20 cellular contexts compared by ENCODE assay signal in genomic region chr21:38315155-38315554, GRCh38. TPM values are rescaled to one million over a fixed set of nuclear protein-coding genes. Genes with fewer than 3 reads are reported as not detected.
A peak's percentile ranks its signal among the peaks of the same experiment; 100 is the strongest.
DNase-seq lines count a peak whose midpoint lies in the region; ATAC-seq, FAIRE-seq and TF ChIP-seq lines count a peak whose summit lies in the region.
"Had no signal": no experiment of that assay in that cellular context is flagged by ENCODE, and none has a peak within 500 bp of the region (broad histone marks: within the 10 kb centered on the region; RNA-seq: fewer than 3 reads in every experiment).

No MANE protein-coding gene starts in this region.

- H3K9ac ChIP-seq in astrocyte (ENCODE audit: low read length) (no peak overlapping the region), kidney (ENCODE audit: low read length in 2 of 2) (no peak overlapping the region)

- no peaks in the 10 kb centered on the region for H3K9me3 ChIP-seq in astrocyte (ENCODE audit: insufficient read depth, low read depth, low read length)
- no peaks in the 10 kb centered on the region for H3K9me3 ChIP-seq in kidney (ENCODE audit: control insufficient read depth in 1 of 2, low read length in 2 of 2)

- TF ChIP-seq CTCF in astrocyte (IDR thresholded peaks at IDR 0.05; ENCODE audit: insufficient read depth, low read depth, low read length): no peak
- no peak for TF ChIP-seq CTCF in kidney (IDR thresholded peaks at IDR 0.05; ENCODE audit: borderline replicate concordance, extremely low read depth, insufficient read depth)
- TF ChIP-seq CTCF in osteocyte (IDR thresholded peaks at IDR 0.05): no peak
- TF ChIP-seq CTCF in activated CD8-positive, alpha-beta T cell treated with anti-CD3 and anti-CD28 coated beads for 36 hours (IDR thresholded peaks at IDR 0.05): no peak

- H3K4me1 Mint-ChIP-seq in astrocyte (ENCODE audit: low read depth, unreplicated experiment) (peaks cover 31% of the 10 kb centered on the region), osteocyte (ENCODE audit: unreplicated experiment) (peaks cover 28% of the 10 kb centered on the region)
- no peaks in the 10 kb centered on the region for H3K4me1 Mint-ChIP-seq in activated CD8-positive, alpha-beta T cell treated with anti-CD3 and anti-CD28 coated beads for 36 hours (ENCODE audit: low read depth)

- no peak overlapping the region for H3K4me2 ChIP-seq in astrocyte (ENCODE audit: low read length)
- H3K4me2 ChIP-seq: PC-9 had no signal

- in situ Hi-C loops in ACHN (cut with HindIII; ENCODE audit: low pct_ligation_motif_present, low pct_unique_long_range_greater_than_20kb, low sequenced_read_pairs): no loop called here

- H3K79me2 ChIP-seq in astrocyte (ENCODE audit: insufficient read depth, low read length): no peaks in the 10 kb centered on the region

- no peaks in the 10 kb centered on the region for H3K27me3 Mint-ChIP-seq in astrocyte (ENCODE audit: low read depth, unreplicated experiment)
- H3K27me3 Mint-ChIP-seq in osteocyte (ENCODE audit: unreplicated experiment): no peaks in the 10 kb centered on the region
- H3K27me3 Mint-ChIP-seq in activated CD8-positive, alpha-beta T cell treated with anti-CD3 and anti-CD28 coated beads for 36 hours: no peaks in the 10 kb centered on the region

- H3K27ac Mint-ChIP-seq in astrocyte (ENCODE audit: unreplicated experiment): peak overlapping the region; percentile 16
- H3K27ac Mint-ChIP-seq in osteocyte (ENCODE audit: unreplicated experiment): peak overlapping the region; percentile 55
- H3K27ac Mint-ChIP-seq in activated CD8-positive, alpha-beta T cell treated with anti-CD3 and anti-CD28 coated beads for 36 hours: no peak overlapping the region

- H3K4me3 ChIP-seq in astrocyte (ENCODE audit: insufficient read depth, low read depth, low read length) (no peak overlapping the region), kidney (ENCODE audit: low read length in 2 of 2) (no peak overlapping the region)
- H3K4me3 ChIP-seq: PC-9 had no signal

- no peaks in the 10 kb centered on the region for H4K20me1 ChIP-seq in astrocyte (ENCODE audit: insufficient read depth, low read length)

- DNase-seq in ACHN: peak; percentile 81
- no peak for DNase-seq in astrocyte (ENCODE audit: low read depth)
- no peak for DNase-seq in kidney
- DNase-seq in osteocyte (ENCODE audit: extremely low spot score, unreplicated experiment): peak; percentile 69
- no peak for DNase-seq in D341Med (ENCODE audit: low spot score)
- no peak for DNase-seq in frontal cortex (ENCODE audit: low spot score in 2 of 2)
- no peak for DNase-seq in cerebellar nuclear complex (lab: John Stamatoyannopoulos, UW)
- no peak for DNase-seq in activated CD8-positive, alpha-beta T cell treated with anti-CD3 and anti-CD28 coated beads for 36 hours
- DNase-seq: 8988T, DMS53, KBM-7, NCI-H1092 treated with DMSO at 0.1 percent for 48 hours, NCI-H1694 treated with DMSO at 0.1 percent for 48 hours, NCI-H446 treated with DMSO at 0.1 percent for 48 hours, NCI-H774, PC-9 had no signal

- CTCF ChIA-PET in activated CD8-positive, alpha-beta T cell treated with anti-CD3 and anti-CD28 coated beads for 36 hours (lab: Charles Lee): no interaction called here

- H2AFZ ChIP-seq in astrocyte (ENCODE audit: low read depth, low read length): no peak overlapping the region
- H2AFZ ChIP-seq: PC-9 had no signal

- H3K27me3 ChIP-seq in astrocyte (ENCODE audit: insufficient read depth, low read length): no peaks in the 10 kb centered on the region

- no peak overlapping the region for H3K27ac ChIP-seq in astrocyte (ENCODE audit: low read depth, low read length)
- peak overlapping the region; percentile 14 to 43 for H3K27ac ChIP-seq in kidney (ENCODE audit: low read depth in 2 of 2, low read length in 2 of 2)
- H3K27ac ChIP-seq: C4-2B, HL-60, PC-9 had no signal

- intact Hi-C loops in kidney (cut with DNase I): no loop called here
- intact Hi-C loops in activated CD8-positive, alpha-beta T cell treated with anti-CD3 and anti-CD28 coated beads for 36 hours (cut with micrococcal nuclease): no loop called here

- ATAC-seq in activated CD8-positive, alpha-beta T cell treated with anti-CD3 and anti-CD28 coated beads for 36 hours: no peak
- ATAC-seq: Right ventricle myocardium inferior had no signal

- peaks cover 2% of the 10 kb centered on the region for H3K9me3 Mint-ChIP-seq in astrocyte (ENCODE audit: unreplicated experiment)
- H3K9me3 Mint-ChIP-seq in osteocyte (ENCODE audit: unreplicated experiment): no peaks in the 10 kb centered on the region
- H3K9me3 Mint-ChIP-seq in activated CD8-positive, alpha-beta T cell treated with anti-CD3 and anti-CD28 coated beads for 36 hours: no peaks in the 10 kb centered on the region

- H3K4me3 Mint-ChIP-seq in astrocyte (ENCODE audit: unreplicated experiment): no peak overlapping the region
- H3K4me3 Mint-ChIP-seq in osteocyte (ENCODE audit: unreplicated experiment): no peak overlapping the region
- no peak overlapping the region for H3K4me3 Mint-ChIP-seq in activated CD8-positive, alpha-beta T cell treated with anti-CD3 and anti-CD28 coated beads for 36 hours

- POLR2A ChIA-PET in activated CD8-positive, alpha-beta T cell treated with anti-CD3 and anti-CD28 coated beads for 36 hours (lab: Charles Lee): no interaction called here

- FAIRE-seq in astrocyte (lab: Jason Lieb, UNC): no peak
- peak; percentile 46 for FAIRE-seq in kidney (lab: Jason Lieb, UNC)
- FAIRE-seq in frontal cortex (lab: Jason Lieb, UNC): no peak
- FAIRE-seq: H54 had no signal

- H3K36me3 Mint-ChIP-seq in astrocyte (ENCODE audit: low read depth, unreplicated experiment) (no peaks in the 10 kb centered on the region), osteocyte (ENCODE audit: unreplicated experiment) (no peaks in the 10 kb centered on the region)
- H3K36me3 Mint-ChIP-seq in activated CD8-positive, alpha-beta T cell treated with anti-CD3 and anti-CD28 coated beads for 36 hours (ENCODE audit: low read depth): no peaks in the 10 kb centered on the region

- H3K4me1 ChIP-seq in astrocyte (ENCODE audit: insufficient read depth, low read length) (peaks cover 4% of the 10 kb centered on the region), kidney (ENCODE audit: control insufficient read depth in 1 of 2, insufficient read depth in 1 of 2, low read depth in 1 of 2, low read length in 2 of 2) (peaks cover 22 to 28% of the 10 kb centered on the region in 2 donors)

- H3K36me3 ChIP-seq in astrocyte (ENCODE audit: insufficient read depth, low read length) (no peaks in the 10 kb centered on the region), kidney (ENCODE audit: control insufficient read depth in 1 of 2, insufficient read depth in 2 of 2, low read length in 2 of 2) (no peaks in the 10 kb centered on the region)

RNA-seq across cellular contexts. Expression of gene KCNJ15, which starts 58.4 kb away (rescaled TPM):
- total RNA-seq in astrocyte (1.8 and 2.2 TPM in 2 replicates), kidney (142 TPM), osteocyte (0.34 and 0.51 TPM in 2 replicates), frontal cortex (not detected)
- polyA plus RNA-seq in kidney (ENCODE audit: insufficient read depth, low read depth, low replicate concordance): 102 TPM
- under 1 TPM in 1 of 2 experiments, not detected in 1; 0.43 TPM for total RNA-seq in activated CD8-positive, alpha-beta T cell treated with anti-CD3 and anti-CD28 coated beads for 36 hours
- total RNA-seq: PC-9 had no signal

Comparison
In these comparisons a context has a peak if more than half of its experiments do, and no peak if none do; other contexts are left out.
1. DNase-seq: peak in ACHN (single experiment) and osteocyte (single experiment); none in astrocyte (single experiment), kidney (single experiment), D341Med (single experiment), frontal cortex (0 of 2), cerebellar nuclear complex (0 of 2) and activated CD8-positive, alpha-beta T cell treated with anti-CD3 and anti-CD28 coated beads for 36 hours (single experiment).
2. RNA of gene KCNJ15, which starts 58.4 kb away (total RNA-seq): 142 TPM in kidney (single experiment); 1.8 to 2.2 TPM in astrocyte, 0.34 to 0.51 TPM in osteocyte, 0.43 TPM in activated CD8-positive, alpha-beta T cell treated with anti-CD3 and anti-CD28 coated beads for 36 hours and not detected in frontal cortex (single experiment); every median in the first group is over 10 times any median in the second.